Comparison of ENCODE assay signal across 23 cellular contexts in genomic region chr15:97691799-97692198, GRCh38.
DNase-seq lines count a peak whose midpoint lies in the region; ATAC-seq and TF ChIP-seq lines count a peak whose summit lies in the region.
"Had no signal": no experiment of that assay in that cellular context is flagged by ENCODE, and none has a peak within 500 bp of the region (broad histone marks: within the 10 kb centered on the region; RNA-seq: fewer than 3 reads in every experiment).

No MANE protein-coding gene starts in this region.

- H3K9ac ChIP-seq in GM23248, result no peak overlapping the region

- no peak for TF ChIP-seq POLR2A in gastrocnemius medialis (IDR thresholded peaks at IDR 0.05)

- H3K4me1 ChIP-seq in RWPE2 (ENCODE audit: insufficient read depth, poor library complexity, severe bottlenecking) (peaks cover 11% of the 10 kb centered on the region), gastrocnemius medialis (peaks cover 13 to 18% of the 10 kb centered on the region in 2 donors), GM23248 (ENCODE audit: insufficient read depth) (no peaks in the 10 kb centered on the region)
- H3K4me1 ChIP-seq: adrenal gland, SJSA1, uterus had no signal

- peaks cover 4% of the 10 kb centered on the region for H3K27me3 ChIP-seq in RWPE2 (ENCODE audit: insufficient read depth, poor library complexity, severe bottlenecking)
- H3K27me3 ChIP-seq in gastrocnemius medialis, result no peaks in the 10 kb centered on the region
- H3K27me3 ChIP-seq in GM23248 (replicated peaks; ENCODE audit: insufficient read depth), result no peaks in the 10 kb centered on the region
- H3K27me3 ChIP-seq: adrenal gland, cardiac muscle cell, SJSA1, uterus had no signal

- in situ Hi-C loops in gastrocnemius medialis (cut with MboI; ENCODE audit: low sequenced_read_pairs in 4 of 4), result no loop called here
- in situ Hi-C loops in GM23248 (cut with MboI), result no loop called here

- H3K36me3 ChIP-seq in RWPE2 (ENCODE audit: low read depth) (no peaks in the 10 kb centered on the region), gastrocnemius medialis (no peaks in the 10 kb centered on the region), GM23248 (ENCODE audit: low read depth) (no peaks in the 10 kb centered on the region)
- H3K36me3 ChIP-seq: adrenal gland, cardiac muscle cell, SJSA1, uterus had no signal

- 7 to 14% methylated on average over 5 of the region's 5 CpGs for WGBS in GM23248 (ENCODE audit: low coverage in 1 of 2, low lambda C conversion rate in 2 of 2, missing lambda C conversion rate in 2 of 2), 2 experiments

- H2AFZ ChIP-seq in GM23248, result no peak overlapping the region

- H3F3A ChIP-seq in GM23248 (ENCODE audit: insufficient read depth), result no peaks in the 10 kb centered on the region

- no peak overlapping the region for H3K4me3 ChIP-seq in RWPE2 (ENCODE audit: severe bottlenecking)
- H3K4me3 ChIP-seq in gastrocnemius medialis, result no peak overlapping the region
- H3K4me3 ChIP-seq in GM23248, result no peak overlapping the region
- H3K4me3 ChIP-seq: adrenal gland, cardiac muscle cell, SJSA1, uterus had no signal

- no peak for TF ChIP-seq CTCF in RWPE2 (IDR thresholded peaks at IDR 0.05; ENCODE audit: poor library complexity, severe bottlenecking)
- TF ChIP-seq CTCF in gastrocnemius medialis (IDR thresholded peaks at IDR 0.05 in 4 of 5, conservative IDR thresholded peaks at IDR 0.05 in 1 of 5), result no peak

- H3K4me2 ChIP-seq in GM23248 (ENCODE audit: unreplicated experiment), result no peak overlapping the region

- H3K27ac ChIP-seq in RWPE2 (ENCODE audit: poor library complexity, severe bottlenecking), result no peak overlapping the region
- H3K27ac ChIP-seq in gastrocnemius medialis, result peak overlapping the region in 3 of 4 donors; percentile 48 to 74 (median 58)
- H3K27ac ChIP-seq in GM23248, result no peak overlapping the region
- H3K27ac ChIP-seq: 22Rv1, adrenal gland, cardiac muscle cell, SJSA1, uterus had no signal

- H3K79me2 ChIP-seq in GM23248 (ENCODE audit: insufficient read depth), result no peaks in the 10 kb centered on the region

- intact Hi-C loops in left ventricle myocardium superior (cut with micrococcal nuclease), result no loop called here
- intact Hi-C loops in gastrocnemius medialis (cut with DNase I; ENCODE audit: low total_unique reads), result loop anchor here (1.0 kb wide), 1 partner anchor 166 kb away; no protein-coding TSS in a partner anchor

- H3K9me3 ChIP-seq in RWPE2 (ENCODE audit: severe bottlenecking), result no peaks in the 10 kb centered on the region
- no peaks in the 10 kb centered on the region for H3K9me3 ChIP-seq in gastrocnemius medialis
- H3K9me3 ChIP-seq in GM23248 (ENCODE audit: low read depth), result no peaks in the 10 kb centered on the region
- H3K9me3 ChIP-seq: adrenal gland, SJSA1, uterus had no signal

- no peaks in the 10 kb centered on the region for H3K9me2 ChIP-seq in GM23248 (ENCODE audit: insufficient read depth)

- peak; percentile 3 for DNase-seq in NCI-H146 (lab: John Stamatoyannopoulos, UW)
- DNase-seq in NCI-H146 treated with DMSO at 0.1 percent for 48 hours (lab: John Stamatoyannopoulos, UW; ENCODE audit: unreplicated experiment), result no peak
- no peak for DNase-seq in RWPE2 (ENCODE audit: low spot score)
- no peak for DNase-seq in left ventricle myocardium superior
- no peak for DNase-seq in gastrocnemius medialis
- no peak for DNase-seq in ecto neural progenitor cell (ENCODE audit: low spot score)
- no peak for DNase-seq in GM23248
- DNase-seq: activated CD4-positive, alpha-beta T cell treated with anti-CD3 and anti-CD28 coated beads, Interleukin-2, amount 50 U/mL, for 48 hours; activated gamma-delta T cell treated with Interleukin-2 at 50 U/mL for 16 hours; activated T-cell treated with anti-CD3 and anti-CD28 coated beads for 4 hours; adrenal gland; AML-193; erythroblast; HCEC 1CT; NCI-H526 treated with DMSO at 0.1 percent for 48 hours; nephron progenitor cell; stimulated activated CD4-positive, alpha-beta T cell treated with anti-CD3 and anti-CD28 coated beads, Interleukin-4, amount 100 ng/mL, for 24 hours; stimulated activated naive CD8-positive, alpha-beta T cell treated with anti-CD3 and anti-CD28 coated beads, Interleukin-15, amount 100 ng/mL, for 72 hours; uterus had no signal

- peak; percentile 94 for ATAC-seq in RWPE2 (ENCODE audit: low read depth)
- peak; percentile 9 for ATAC-seq in left ventricle myocardium superior
- ATAC-seq in gastrocnemius medialis, result no peak
- ATAC-seq in HG02852 (IDR thresholded peaks at IDR 0.05; ENCODE audit: unreplicated experiment), result no peak
- ATAC-seq: stimulated activated naive CD8-positive, alpha-beta T cell treated with anti-CD3 and anti-CD28 coated beads, Interleukin-15, amount 100 ng/mL, for 72 hours had no signal

- H4K20me1 ChIP-seq in GM23248 (ENCODE audit: insufficient read depth), result no peaks in the 10 kb centered on the region

Comparison
In these comparisons a context has a peak if more than half of its experiments do, and no peak if none do; other contexts are left out.
1. ATAC-seq: peak in RWPE2 (single experiment) and left ventricle myocardium superior (single experiment); none in gastrocnemius medialis (0 of 2) and HG02852 (single experiment).
2. H3K27ac ChIP-seq: peak in gastrocnemius medialis (3 of 4); none in RWPE2 (single experiment) and GM23248 (single experiment).